Comparison of ENCODE assay signal across 25 cellular contexts in the genomic region with DNA sequence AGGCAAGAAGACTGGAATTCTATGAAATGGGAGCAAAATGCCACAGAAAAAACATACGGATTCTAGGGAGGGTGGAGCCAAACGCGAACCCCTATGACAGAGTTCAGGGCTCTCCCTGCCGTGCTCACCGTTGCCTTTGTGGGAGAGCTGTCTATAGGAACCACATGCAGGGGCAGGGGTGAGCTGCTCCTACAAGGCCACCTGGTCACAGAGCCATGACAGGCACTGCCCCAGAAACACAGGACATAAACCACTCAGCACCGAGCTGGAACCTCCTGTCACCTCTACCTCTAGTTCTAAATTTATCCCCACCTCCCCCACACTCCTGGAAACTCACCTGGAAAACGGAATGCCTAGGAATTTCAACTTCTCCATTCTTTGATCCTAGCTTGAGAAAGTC.
"Had no signal": no experiment of that assay in that cellular context is flagged by ENCODE, and none has a peak within 500 bp of the region (broad histone marks: within the 10 kb centered on the region; RNA-seq: fewer than 3 reads in every experiment).

No MANE protein-coding gene starts in this region.

- ATAC-seq: heart right ventricle; left lung; natural killer cell treated with Interleukin-12 subunit alpha and Interleukin-12 subunit beta and Interleukin-15 and Interleukin-18, amount 100 ng/mL, for 72 hours; right lobe of liver; stimulated activated naive CD8-positive, alpha-beta T cell treated with anti-CD3 and anti-CD28 coated beads, Interleukin-15, amount 100 ng/mL, for 72 hours had no signal

- H3K27ac ChIP-seq: colonic mucosa, esophagus squamous epithelium, heart right ventricle, left lung, neural progenitor cell, parathyroid adenoma, right lobe of liver, suprapubic skin, transverse colon, vagina had no signal

- H3K4me2 ChIP-seq: neural progenitor cell, smooth muscle cell had no signal

- H3K79me2 ChIP-seq: parathyroid adenoma had no signal

- H3K4me1 ChIP-seq: colonic mucosa, left lung, neural progenitor cell, parathyroid adenoma, right lobe of liver, suprapubic skin, transverse colon had no signal

- H3K9me3 ChIP-seq: colonic mucosa, esophagus squamous epithelium, heart right ventricle, left lung, right lobe of liver, suprapubic skin, transverse colon, vagina had no signal

- H2AFZ ChIP-seq: neural progenitor cell, parathyroid adenoma had no signal

- FAIRE-seq: endothelial cell of umbilical vein, keratinocyte had no signal

- DNase-seq: colonic mucosa; effector CD8-positive, alpha-beta T cell; esophagus squamous epithelium; foreskin melanocyte; glutamatergic neuron; heart right ventricle; hippocampal formation; left lung; mesendoderm; right lobe of liver; stimulated activated CD4-positive, alpha-beta T cell treated with anti-CD3 and anti-CD28 coated beads, Interleukin-12 subunit alpha, Interleukin-12 subunit beta, amount 100 ng/mL, for 4 hours; stimulated activated CD4-positive, alpha-beta T cell treated with anti-CD3 and anti-CD28 coated beads, Interleukin-1b, Interleukin-23, amount 100 ng/mL, for 48 hours; stimulated activated CD4-positive, alpha-beta T cell treated with anti-CD3 and anti-CD28 coated beads, Interleukin-4, amount 100 ng/mL, for 1 hour; stimulated activated CD8-positive, alpha-beta memory T cell treated with anti-CD3 and anti-CD28 coated beads, Interleukin-4, amount 100 ng/mL, for 48 hours; stimulated activated naive CD4-positive, alpha-beta T cell; stimulated activated naive CD8-positive, alpha-beta T cell treated with anti-CD3 and anti-CD28 coated beads, Interleukin-15, amount 100 ng/mL, for 72 hours; transverse colon had no signal

- H3K4me3 ChIP-seq: colonic mucosa, esophagus squamous epithelium, heart right ventricle, left lung, neural progenitor cell, right lobe of liver, smooth muscle cell, suprapubic skin, transverse colon, vagina had no signal

- H3K36me3 ChIP-seq: colonic mucosa, esophagus squamous epithelium, heart right ventricle, left lung, neural progenitor cell, right lobe of liver, suprapubic skin, transverse colon, vagina had no signal

- H3K27me3 ChIP-seq: colonic mucosa, esophagus squamous epithelium, heart right ventricle, left lung, neural progenitor cell, right lobe of liver, transverse colon, vagina had no signal

- H3K9ac ChIP-seq: neural progenitor cell, parathyroid adenoma had no signal
